ENCODE assay signal across 7 cellular contexts in the genomic region with DNA sequence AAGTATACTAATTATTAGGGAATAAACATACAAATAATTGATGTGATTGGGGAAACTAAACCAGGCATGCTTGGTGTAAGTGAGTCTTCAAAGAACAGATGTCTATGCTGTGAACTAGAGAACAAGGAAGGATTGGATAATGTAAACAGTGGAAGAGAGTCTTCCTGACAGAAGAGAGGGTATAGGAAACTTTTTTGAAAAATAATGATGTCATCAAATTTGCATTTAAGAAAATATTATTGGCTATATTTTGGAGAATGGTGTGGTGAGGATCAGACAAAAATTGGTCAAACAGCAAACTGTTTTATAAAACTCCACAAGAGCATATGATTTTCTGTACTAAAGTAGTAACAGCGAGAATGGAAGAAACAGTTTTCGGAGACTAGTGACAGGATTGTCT.
"Had no signal": no experiment of that assay in that cellular context is flagged by ENCODE, and none has a peak within 500 bp of the region (broad histone marks: within the 10 kb centered on the region; RNA-seq: fewer than 3 reads in every experiment).

No MANE protein-coding gene starts in this region.

- ATAC-seq: K562 had no signal

- H3K4me3 ChIP-seq: K562 had no signal

- H3K27ac ChIP-seq: HL-60, KMS-11 had no signal

- H3K9ac ChIP-seq: KMS-11 had no signal

- FAIRE-seq: HTR-8/SVneo, K562 had no signal

- H3K4me2 ChIP-seq: KMS-11 had no signal

- DNase-seq: IMR-90, KBM-7, KG1 had no signal
